In genomic region chr10:97058521-97058920, GRCh38 we compare ENCODE assay signal across 24 cellular contexts.
A peak's percentile ranks its signal among the peaks of the same experiment; 100 is the strongest.
DNase-seq lines count a peak whose midpoint lies in the region; ATAC-seq and TF ChIP-seq lines count a peak whose summit lies in the region.
"Had no signal": no experiment of that assay in that cellular context is flagged by ENCODE, and none has a peak within 500 bp of the region (broad histone marks: within the 10 kb centered on the region; RNA-seq: fewer than 3 reads in every experiment).

No MANE protein-coding gene starts in this region.

- intact Hi-C loops in Right ventricle myocardium inferior (cut with DNase I) (no loop called here), cardiac septum (cut with DNase I) (no loop called here), upper lobe of right lung (cut with DNase I) (no loop called here)

- H3F3A ChIP-seq in neural cell (ENCODE audit: insufficient read depth, low read length, poor library complexity, severe bottlenecking): no peaks in the 10 kb centered on the region

- H2AFZ ChIP-seq in neural cell (ENCODE audit: low read depth, low read length): no peak overlapping the region

- no peak overlapping the region for H3K4me2 ChIP-seq in neural cell (ENCODE audit: low read length)
- H3K4me2 ChIP-seq: BLaER1 treated with 17β-estradiol and CSF1 and Interleukin-3, amounts not matched to agents 10 nM and 100 nM; KMS-11 had no signal

- no peak for TF ChIP-seq EP300 in neural cell (conservative IDR thresholded peaks at IDR 0.05; ENCODE audit: poor library complexity, severe bottlenecking)

- H3K27ac ChIP-seq in cingulate gyrus (ENCODE audit: low read depth, low read length): peak overlapping the region; percentile 69
- no peak overlapping the region for H3K27ac ChIP-seq in neural cell (ENCODE audit: low read length)
- no peak overlapping the region for H3K27ac ChIP-seq in upper lobe of right lung
- H3K27ac ChIP-seq: BLaER1 treated with 17β-estradiol and CSF1 and Interleukin-3, amounts not matched to agents 10 nM and 100 nM; KMS-11; SJSA1; testis; WERI-Rb-1 had no signal

- H3K36me3 ChIP-seq in neural cell (ENCODE audit: insufficient read depth, low read length) (no peaks in the 10 kb centered on the region), upper lobe of right lung (no peaks in the 10 kb centered on the region)
- H3K36me3 ChIP-seq: BLaER1 treated with 17β-estradiol and CSF1 and Interleukin-3, amounts not matched to agents 10 nM and 100 nM; SJSA1 had no signal

- no peaks in the 10 kb centered on the region for H4K20me1 ChIP-seq in neural cell (ENCODE audit: insufficient read depth)

- no peaks in the 10 kb centered on the region for H3K79me2 ChIP-seq in neural cell (replicated peaks; ENCODE audit: insufficient read depth, low read length)

- H3K27me3 ChIP-seq in neural cell (ENCODE audit: insufficient read depth, low read depth, low read length) (no peaks in the 10 kb centered on the region), upper lobe of right lung (no peaks in the 10 kb centered on the region)
- H3K27me3 ChIP-seq: BLaER1 treated with 17β-estradiol and CSF1 and Interleukin-3, amounts not matched to agents 10 nM and 100 nM; testis had no signal

- no peak for TF ChIP-seq CTCF in neural cell (IDR thresholded peaks at IDR 0.05; ENCODE audit: poor library complexity, severe bottlenecking)
- TF ChIP-seq CTCF in upper lobe of right lung (IDR thresholded peaks at IDR 0.05): no peak

- H3K4me1 ChIP-seq in upper lobe of right lung: no peaks in the 10 kb centered on the region
- H3K4me1 ChIP-seq: SJSA1, testis had no signal

- H3K9me3 ChIP-seq in neural cell (ENCODE audit: low read length) (no peaks in the 10 kb centered on the region), upper lobe of right lung (no peaks in the 10 kb centered on the region)
- H3K9me3 ChIP-seq: BLaER1 treated with 17β-estradiol and CSF1 and Interleukin-3, amounts not matched to agents 10 nM and 100 nM; SJSA1; testis had no signal

- DNase-seq in Right ventricle myocardium inferior (ENCODE audit: missing footprints): no peak
- DNase-seq in cardiac septum (ENCODE audit: low spot score): no peak
- peak; percentile 52 for DNase-seq in upper lobe of right lung
- no peak for DNase-seq in SW480 (ENCODE audit: low spot score)
- DNase-seq in GDM1 (lab: John Stamatoyannopoulos, UW): no peak
- DNase-seq in ecto neural progenitor cell (ENCODE audit: low spot score): no peak
- DNase-seq: ACHN; activated CD4-positive, alpha-beta T cell treated with anti-CD3 and anti-CD28 coated beads, Interleukin-2, amount 50 U/mL, for 4 hours; activated CD8-positive, alpha-beta memory T cell treated with anti-CD3 and anti-CD28 coated beads, Interleukin-2, amount 50 U/mL, for 48 hours; activated effector memory CD4-positive, alpha-beta T cell treated with anti-CD3 and anti-CD28 coated beads, Interleukin-2, amount 50 U/mL, for 16 hours; effector memory CD8-positive, alpha-beta T cell; EL; NCI-H2171 treated with DMSO at 0.1 percent for 48 hours; NCI-H82; PC-3; testis; WERI-Rb-1 had no signal

- no peak overlapping the region for H3K4me3 ChIP-seq in neural cell (ENCODE audit: low read length)
- H3K4me3 ChIP-seq in upper lobe of right lung: no peak overlapping the region
- H3K4me3 ChIP-seq: BLaER1 treated with 17β-estradiol and CSF1 and Interleukin-3, amounts not matched to agents 10 nM and 100 nM; SJSA1; testis had no signal

- H3K9me2 ChIP-seq in neural cell (ENCODE audit: insufficient read depth, low read length): no peaks in the 10 kb centered on the region

- no peak for TF ChIP-seq RAD21 in neural cell (conservative IDR thresholded peaks at IDR 0.05)

- H3K9ac ChIP-seq in neural cell (ENCODE audit: low read length): peak overlapping the region; percentile 4
- H3K9ac ChIP-seq: BLaER1 treated with 17β-estradiol and CSF1 and Interleukin-3, amounts not matched to agents 10 nM and 100 nM; KMS-11 had no signal

- ATAC-seq in Right ventricle myocardium inferior (peak; percentile 82), upper lobe of right lung (peak; percentile 57)
- ATAC-seq: effector memory CD8-positive, alpha-beta T cell; HCT116; PC-3; sciatic nerve had no signal

TF ChIP-seq in neural cell, 6 proteins besides CTCF, POLR2A, EP300 and RAD21:
- no peak for TF ChIP-seq REST (IDR thresholded peaks at IDR 0.05; ENCODE audit: borderline replicate concordance)
- TF ChIP-seq MXI1 (conservative IDR thresholded peaks at IDR 0.05; ENCODE audit: poor library complexity, severe bottlenecking): no peak
- TF ChIP-seq EZH2 (IDR thresholded peaks at IDR 0.05; ENCODE audit: borderline replicate concordance, insufficient read depth, low read length, poor library complexity, severe bottlenecking): no peak
- no peak for TF ChIP-seq SMC3 (conservative IDR thresholded peaks at IDR 0.05; ENCODE audit: poor library complexity)
- TF ChIP-seq TAF1 (IDR thresholded peaks at IDR 0.05; ENCODE audit: low read depth): no peak
- no peak for TF ChIP-seq POLR2AphosphoS5 (IDR thresholded peaks at IDR 0.05)
